ENCODE assay signal across 11 cellular contexts in the genomic region with DNA sequence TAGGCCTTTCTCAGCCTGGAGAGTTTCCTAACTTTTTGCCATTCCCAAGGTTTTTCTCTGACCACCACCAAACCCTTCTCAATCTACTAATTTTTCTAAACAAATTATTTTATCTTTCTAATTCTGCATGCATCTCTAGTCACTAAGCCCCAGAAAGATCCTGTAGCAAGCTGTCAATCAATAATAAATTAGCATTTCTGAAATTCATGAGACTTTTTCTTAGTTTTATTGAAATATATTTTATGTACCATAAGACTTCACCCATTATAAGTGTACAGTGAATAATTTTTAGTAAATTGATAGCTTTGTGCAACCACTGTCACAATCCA. TPM values are rescaled to one million over a fixed set of nuclear protein-coding genes. Genes with fewer than 3 reads are reported as not detected.
DNase-seq lines count a peak whose midpoint lies in the region; ATAC-seq and TF ChIP-seq lines count a peak whose summit lies in the region.
"Had no signal": no experiment of that assay in that cellular context is flagged by ENCODE, and none has a peak within 500 bp of the region (broad histone marks: within the 10 kb centered on the region; RNA-seq: fewer than 3 reads in every experiment).

No MANE protein-coding gene starts in this region.

- H3K27me3 Mint-ChIP-seq in activated T-cell treated with anti-CD3 and anti-CD28 coated beads, Interleukin-2, amount 50 U/mL, for 24 hours: no peaks in the 10 kb centered on the region
- H3K27me3 Mint-ChIP-seq: naive thymus-derived CD4-positive, alpha-beta T cell had no signal

- no peak for TF ChIP-seq POLR2A in uterus (IDR thresholded peaks at IDR 0.05)

- H3K4me1 Mint-ChIP-seq in activated T-cell treated with anti-CD3 and anti-CD28 coated beads, Interleukin-2, amount 50 U/mL, for 24 hours (ENCODE audit: low read depth): peaks cover 49% of the 10 kb centered on the region

- no peaks in the 10 kb centered on the region for H3K27me3 ChIP-seq in SJSA1 (replicated peaks)
- no peaks in the 10 kb centered on the region for H3K27me3 ChIP-seq in uterus
- H3K27me3 ChIP-seq: upper lobe of right lung had no signal

- peak overlapping the region; percentile 61 for H3K4me3 Mint-ChIP-seq in activated T-cell treated with anti-CD3 and anti-CD28 coated beads, Interleukin-2, amount 50 U/mL, for 24 hours

- peak overlapping the region; percentile 89 for H3K27ac Mint-ChIP-seq in activated T-cell treated with anti-CD3 and anti-CD28 coated beads, Interleukin-2, amount 50 U/mL, for 24 hours

- H3K36me3 Mint-ChIP-seq in activated T-cell treated with anti-CD3 and anti-CD28 coated beads, Interleukin-2, amount 50 U/mL, for 24 hours (ENCODE audit: low read depth): peaks cover 7% of the 10 kb centered on the region

- H3K36me3 ChIP-seq in SJSA1 (no peaks in the 10 kb centered on the region), uterus (no peaks in the 10 kb centered on the region)
- H3K36me3 ChIP-seq: upper lobe of right lung had no signal

- H3K4me1 ChIP-seq in SJSA1 (replicated peaks): peaks cover 28% of the 10 kb centered on the region
- no peaks in the 10 kb centered on the region for H3K4me1 ChIP-seq in uterus

- H3K9me3 ChIP-seq in SJSA1 (replicated peaks): no peaks in the 10 kb centered on the region
- H3K9me3 ChIP-seq in uterus: peaks cover 0 to under 1% of the 10 kb centered on the region in 2 donors
- H3K9me3 ChIP-seq: upper lobe of right lung had no signal

- no peak for ATAC-seq in GM21576 (IDR thresholded peaks at IDR 0.05; ENCODE audit: unreplicated experiment)

- intact Hi-C loops in uterus (cut with DNase I; ENCODE audit: low total_unique reads): loop anchor here (10.0 kb wide), 1 partner anchor 201 kb away; a partner anchor contains a TSS

- no peak for TF ChIP-seq CTCF in uterus (IDR thresholded peaks at IDR 0.05)

- no peak for DNase-seq in activated T-cell treated with anti-CD3 and anti-CD28 coated beads, Interleukin-2, amount 50 U/mL, for 24 hours
- DNase-seq in activated T-cell treated with anti-CD3 and anti-CD28 coated beads for 4 hours: no peak
- no peak for DNase-seq in SJSA1 (ENCODE audit: low read depth in 1 of 2, low spot score in 2 of 2)
- DNase-seq in epithelial cell of prostate (ENCODE audit: low read depth, low spot score): no peak
- no peak for DNase-seq in uterus
- DNase-seq in NOMO-1 treated with DMSO at 0.1 percent for 48 hours (lab: John Stamatoyannopoulos, UW; ENCODE audit: unreplicated experiment): no peak
- DNase-seq in NCI-H1436 (lab: John Stamatoyannopoulos, UW): no peak
- DNase-seq: cortex of kidney had no signal

- H3K4me3 ChIP-seq in SJSA1 (no peak overlapping the region), uterus (no peak overlapping the region)

- H3K27ac ChIP-seq in SJSA1 (peak overlapping the region; percentile 95; the same call in 1 of the 2 replicates), epithelial cell of prostate (peak overlapping the region; percentile 99), uterus (peak overlapping the region; percentile 71 to 73)

- H3K9me3 Mint-ChIP-seq in activated T-cell treated with anti-CD3 and anti-CD28 coated beads, Interleukin-2, amount 50 U/mL, for 24 hours: peaks cover 8% of the 10 kb centered on the region

RNA-seq across cellular contexts. Expression of a gene that starts 22.4 kb away (rescaled TPM):
- 17.9 and 20.3 TPM in 2 replicates for total RNA-seq in SJSA1 (2014; rRNA removed; shearing (Covaris generic))
- 10 to 100 TPM in 2 of 4 donors, 1 to 10 TPM in 2; 4.1 to 20.5 (median 12.3) TPM for total RNA-seq in uterus
